ENCODE assay signal across 15 cellular contexts in genomic region chr22:47152236-47152635, GRCh38.
DNase-seq lines count a peak whose midpoint lies in the region; ATAC-seq and TF ChIP-seq lines count a peak whose summit lies in the region.
"Had no signal": no experiment of that assay in that cellular context is flagged by ENCODE, and none has a peak within 500 bp of the region (broad histone marks: within the 10 kb centered on the region; RNA-seq: fewer than 3 reads in every experiment).

No MANE protein-coding gene starts in this region.

- H3K4me2 ChIP-seq in BLaER1 (peak overlapping the region; percentile 89), IMR-90 (ENCODE audit: low read depth, low read length) (no peak overlapping the region)

- H3K4me3 ChIP-seq in BLaER1 (no peak overlapping the region), IMR-90 (ENCODE audit: insufficient read depth, low read depth, low read length) (no peak overlapping the region), SJSA1 (no peak overlapping the region)
- no peak overlapping the region for H3K4me3 ChIP-seq in naive thymus-derived CD4-positive, alpha-beta T cell (ENCODE audit: low read length)
- H3K4me3 ChIP-seq: HAP-1 had no signal

- no peak overlapping the region for H2BK20ac ChIP-seq in IMR-90 (ENCODE audit: low read depth, low read length)

- no peak overlapping the region for H2BK5ac ChIP-seq in IMR-90 (ENCODE audit: low read depth, low read length, poor library complexity, severe bottlenecking)

- CTCF ChIA-PET in IMR-90 (lab: Yijun Ruan, JAX): no interaction called here
- CTCF ChIA-PET in naive thymus-derived CD4-positive, alpha-beta T cell (lab: Charles Lee): no interaction called here

- BruUV-seq in IMR-90 (replicated peaks; lab: Mats Ljungman, UMichigan): no TSS peak

- H3K27ac ChIP-seq in BLaER1: peak overlapping the region; percentile 49; the same call in 1 of the 2 replicates
- H3K27ac ChIP-seq in IMR-90 (ENCODE audit: insufficient read depth, low read length): no peak overlapping the region
- peak overlapping the region; percentile 33 for H3K27ac ChIP-seq in SJSA1
- H3K27ac ChIP-seq in naive thymus-derived CD4-positive, alpha-beta T cell (ENCODE audit: low read depth, low read length): no peak overlapping the region

- H4K91ac ChIP-seq in IMR-90 (ENCODE audit: insufficient read depth, low read depth, low read length): no peak overlapping the region

- 0 out of 2 replicates have a peak, but pooled peaks cover 3% of the 10 kb centered on the region for H3K9me1 ChIP-seq in IMR-90 (ENCODE audit: insufficient read depth, low read length)

- H3K4me3 Mint-ChIP-seq in stimulated activated effector memory CD8-positive, alpha-beta T cell treated with anti-CD3 and anti-CD28 coated beads, Interleukin-12 subunit alpha, Interleukin-12 subunit beta, amount 100 ng/mL, for 72 hours: no peak overlapping the region
- H3K4me3 Mint-ChIP-seq in naive thymus-derived CD4-positive, alpha-beta T cell: no peak overlapping the region
- H3K4me3 Mint-ChIP-seq: CD4-positive, alpha-beta memory T cell; HFFc6 had no signal

- peaks cover 60% of the 10 kb centered on the region for H3K4me1 ChIP-seq in BLaER1
- peaks cover 16% of the 10 kb centered on the region for H3K4me1 ChIP-seq in IMR-90 (ENCODE audit: control insufficient read depth, insufficient read depth, low read length)
- peaks cover 41% of the 10 kb centered on the region for H3K4me1 ChIP-seq in SJSA1 (replicated peaks)
- no peaks in the 10 kb centered on the region for H3K4me1 ChIP-seq in naive thymus-derived CD4-positive, alpha-beta T cell (ENCODE audit: control insufficient read depth in 2 of 2, insufficient read depth in 2 of 2, low read length in 2 of 2)
- H3K4me1 ChIP-seq: Caco-2, HAP-1 had no signal

- in situ Hi-C loops in IMR-90 (cut with MboI; ENCODE audit: low sequenced_read_pairs): no loop called here

- no peak overlapping the region for H3K18ac ChIP-seq in IMR-90 (ENCODE audit: low read depth, low read length)

- TF ChIP-seq POLR2A in IMR-90 (IDR thresholded peaks at IDR 0.05; ENCODE audit: low read depth, low read length): no peak

- no peak overlapping the region for H2AFZ ChIP-seq in IMR-90 (replicated peaks; ENCODE audit: low read length, poor library complexity)

- WGBS in IMR-90 (ENCODE audit: extremely low coverage in 2 of 2, insufficient read length in 1 of 2), 2 experiments: 96% methylated on average over 5 of the region's 17 CpGs; no CpG with 5 or more reads in 1 of the 2 experiments

- no peak overlapping the region for H4K8ac ChIP-seq in IMR-90 (ENCODE audit: low read depth in 2 of 2, low read length in 2 of 2)

- H2AK9ac ChIP-seq in IMR-90 (replicated peaks; ENCODE audit: low read depth, low read length, poor library complexity): peak overlapping the region; percentile 46

- no peak overlapping the region for H2BK15ac ChIP-seq in IMR-90 (ENCODE audit: low read depth, low read length)

- POLR2A ChIA-PET in IMR-90 (lab: Charles Lee; ENCODE audit: unreplicated experiment): no interaction called here
- POLR2A ChIA-PET in naive thymus-derived CD4-positive, alpha-beta T cell (lab: Charles Lee): no interaction called here

- no peaks in the 10 kb centered on the region for H3K9me3 Mint-ChIP-seq in stimulated activated effector memory CD8-positive, alpha-beta T cell treated with anti-CD3 and anti-CD28 coated beads, Interleukin-12 subunit alpha, Interleukin-12 subunit beta, amount 100 ng/mL, for 72 hours
- H3K9me3 Mint-ChIP-seq in naive thymus-derived CD4-positive, alpha-beta T cell: peaks cover 0 to 6% (median 0%) of the 10 kb centered on the region in 11 donors

- H3K4ac ChIP-seq in IMR-90 (ENCODE audit: low read depth, low read length): no peak overlapping the region

- peaks cover 98% of the 10 kb centered on the region for H4K20me1 ChIP-seq in BLaER1
- no peaks in the 10 kb centered on the region for H4K20me1 ChIP-seq in IMR-90 (ENCODE audit: insufficient read depth, low read length)

- no peak overlapping the region for H3K9ac ChIP-seq in BLaER1
- no peak overlapping the region for H3K9ac ChIP-seq in IMR-90 (ENCODE audit: low read depth, low read length)

- peaks cover 11% of the 10 kb centered on the region for H3K36me3 Mint-ChIP-seq in stimulated activated effector memory CD8-positive, alpha-beta T cell treated with anti-CD3 and anti-CD28 coated beads, Interleukin-12 subunit alpha, Interleukin-12 subunit beta, amount 100 ng/mL, for 72 hours
- peaks cover 0 to 26% (median 7%) of the 10 kb centered on the region in 5 donors for H3K36me3 Mint-ChIP-seq in naive thymus-derived CD4-positive, alpha-beta T cell

- no peak overlapping the region for H2BK120ac ChIP-seq in IMR-90 (ENCODE audit: low read depth, low read length)

- no peak overlapping the region for H4K5ac ChIP-seq in IMR-90 (ENCODE audit: low read depth, low read length)

- dilution Hi-C loops in IMR-90 (cut with HindIII; ENCODE audit: low sequenced_read_pairs, unreplicated experiment): no loop called here

- H3K36me3 ChIP-seq in BLaER1 (no peaks in the 10 kb centered on the region; the same call in 1 of the 2 replicates), IMR-90 (ENCODE audit: control insufficient read depth, insufficient read depth, low read length) (no peaks in the 10 kb centered on the region), SJSA1 (no peaks in the 10 kb centered on the region)
- peaks cover 0 to 14% (median 0%) of the 10 kb centered on the region in 3 experiments for H3K36me3 ChIP-seq in naive thymus-derived CD4-positive, alpha-beta T cell (ENCODE audit: control insufficient read depth in 2 of 3, insufficient read depth in 3 of 3, low read length in 3 of 3)
- H3K36me3 ChIP-seq: HAP-1 had no signal

- H3K56ac ChIP-seq in IMR-90 (ENCODE audit: extremely low read depth, insufficient read depth, low read length): no peak overlapping the region

- no peak overlapping the region for H3K23ac ChIP-seq in IMR-90 (ENCODE audit: low read depth, low read length)

- H3K14ac ChIP-seq in IMR-90 (replicated peaks; ENCODE audit: low read depth, low read length): no peak overlapping the region

- H3K9me3 ChIP-seq in BLaER1 (no peaks in the 10 kb centered on the region), IMR-90 (ENCODE audit: control insufficient read depth, insufficient read depth, low read length) (peaks cover 2% of the 10 kb centered on the region; the same call in 1 of the 2 replicates), SJSA1 (replicated peaks) (no peaks in the 10 kb centered on the region)
- no peaks in the 10 kb centered on the region for H3K9me3 ChIP-seq in naive thymus-derived CD4-positive, alpha-beta T cell (ENCODE audit: control insufficient read depth in 2 of 3, low read length in 3 of 3)
- H3K9me3 ChIP-seq: Caco-2, HAP-1 had no signal

- peaks cover 31% of the 10 kb centered on the region for H3K4me1 Mint-ChIP-seq in stimulated activated effector memory CD8-positive, alpha-beta T cell treated with anti-CD3 and anti-CD28 coated beads, Interleukin-12 subunit alpha, Interleukin-12 subunit beta, amount 100 ng/mL, for 72 hours
- H3K4me1 Mint-ChIP-seq in naive thymus-derived CD4-positive, alpha-beta T cell: peaks cover 0 to 12% (median 0%) of the 10 kb centered on the region in 7 donors

- no peak for TF ChIP-seq CTCF in IMR-90 (conservative IDR thresholded peaks at IDR 0.05; ENCODE audit: low read depth, low read length)

- H3K27me3 Mint-ChIP-seq in naive thymus-derived CD4-positive, alpha-beta T cell: no peaks in the 10 kb centered on the region
- H3K27me3 Mint-ChIP-seq: CD4-positive, alpha-beta memory T cell had no signal

- H3K27me3 ChIP-seq in BLaER1: no peaks in the 10 kb centered on the region
- no peaks in the 10 kb centered on the region for H3K27me3 ChIP-seq in IMR-90 (ENCODE audit: control insufficient read depth, insufficient read depth, low read length)
- no peaks in the 10 kb centered on the region for H3K27me3 ChIP-seq in SJSA1 (replicated peaks)
- no peaks in the 10 kb centered on the region for H3K27me3 ChIP-seq in naive thymus-derived CD4-positive, alpha-beta T cell (ENCODE audit: control insufficient read depth in 2 of 2, insufficient read depth in 2 of 2, low read length in 2 of 2)

- H3K79me1 ChIP-seq in IMR-90 (ENCODE audit: low read depth in 1 of 2, low read length in 2 of 2): peaks cover 0 to 5% of the 10 kb centered on the region in 2 experiments; a peak in 1 of 4 replicates

- TF ChIP-seq RAD21 in IMR-90 (IDR thresholded peaks at IDR 0.05; ENCODE audit: low read length): no peak

- no peak overlapping the region for H2AK5ac ChIP-seq in IMR-90 (ENCODE audit: low read depth, low read length)

- intact Hi-C loops in IMR-90 (cut with micrococcal nuclease): loop anchor here (10.0 kb wide), 1 partner anchor 307 kb away; no protein-coding TSS in a partner anchor
- intact Hi-C loops in naive thymus-derived CD4-positive, alpha-beta T cell (cut with micrococcal nuclease): no loop called here

- ATAC-seq in IMR-90 (ENCODE audit: low read depth) (no peak), HG02885 (IDR thresholded peaks at IDR 0.05; ENCODE audit: poor library complexity, unreplicated experiment) (no peak)
- no peak for ATAC-seq in stimulated activated effector memory CD8-positive, alpha-beta T cell treated with anti-CD3 and anti-CD28 coated beads, Interleukin-12 subunit alpha, Interleukin-12 subunit beta, amount 100 ng/mL, for 72 hours
- ATAC-seq in naive thymus-derived CD4-positive, alpha-beta T cell: no peak

- DNase-seq in IMR-90: no peak
- no peak for DNase-seq in SJSA1 (ENCODE audit: low read depth in 1 of 2, low spot score in 2 of 2)
- DNase-seq in stimulated activated effector memory CD8-positive, alpha-beta T cell treated with anti-CD3 and anti-CD28 coated beads, Interleukin-12 subunit alpha, Interleukin-12 subunit beta, amount 100 ng/mL, for 72 hours (ENCODE audit: low spot score in 2 of 2): no peak
- DNase-seq in COR-L47 (lab: John Stamatoyannopoulos, UW): no peak
- no peak for DNase-seq in naive thymus-derived CD4-positive, alpha-beta T cell
- DNase-seq: C1 segment of cervical spinal cord; Caco-2; CD4-positive, alpha-beta memory T cell; DMS153; DND-41; GOT3; HFFc6 had no signal

- H3K27ac Mint-ChIP-seq in stimulated activated effector memory CD8-positive, alpha-beta T cell treated with anti-CD3 and anti-CD28 coated beads, Interleukin-12 subunit alpha, Interleukin-12 subunit beta, amount 100 ng/mL, for 72 hours: peak overlapping the region; percentile 26
- no peak overlapping the region for H3K27ac Mint-ChIP-seq in naive thymus-derived CD4-positive, alpha-beta T cell
- H3K27ac Mint-ChIP-seq: HFFc6 had no signal

TF ChIP-seq in IMR-90, 13 proteins besides CTCF, POLR2A, EP300 and RAD21 (continues in another document):
- TF ChIP-seq SMC3 (IDR thresholded peaks at IDR 0.05; ENCODE audit: low read depth, low read length) (no peak), FOS (IDR thresholded peaks at IDR 0.05; ENCODE audit: low read depth, low read length) (no peak), CEBPB (IDR thresholded peaks at IDR 0.05; ENCODE audit: low read depth, low read length) (no peak)

Comparison
In these comparisons a context has a peak if more than half of its experiments do, and no peak if none do; other contexts are left out.
1. H3K27ac ChIP-seq: peak in BLaER1 (single experiment) and SJSA1 (single experiment); none in IMR-90 (single experiment) and naive thymus-derived CD4-positive, alpha-beta T cell (single experiment).